In the genomic region with DNA sequence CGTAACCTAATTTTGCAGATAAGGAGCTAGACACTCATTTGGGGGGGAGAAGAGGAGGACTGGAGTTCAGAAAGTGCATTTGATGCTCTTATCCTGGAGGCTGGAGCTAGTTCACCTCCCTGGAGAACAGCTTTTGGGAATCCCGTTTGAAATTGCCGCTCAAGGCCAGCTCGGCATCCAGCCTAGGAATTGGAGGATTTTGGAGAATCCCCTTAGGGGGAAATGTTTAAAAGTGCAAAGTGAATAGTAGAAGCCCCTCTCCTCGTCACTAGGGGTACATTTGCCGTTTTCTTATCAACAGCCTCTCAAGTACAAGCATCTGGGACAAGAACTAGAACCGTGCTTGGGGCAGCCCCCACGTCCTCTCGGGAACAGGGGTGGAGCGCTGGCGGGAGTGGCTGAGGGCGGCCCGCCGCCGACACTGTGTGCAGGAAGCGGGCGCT, we compare ENCODE assay signal across 8 cellular contexts. TPM values are rescaled to one million over a fixed set of nuclear protein-coding genes. Genes with fewer than 3 reads are reported as not detected.
A peak's percentile ranks its signal among the peaks of the same experiment; 100 is the strongest.
DNase-seq lines count a peak whose midpoint lies in the region; TF ChIP-seq lines count a peak whose summit lies in the region.

No MANE protein-coding gene starts in this region.

- TF ChIP-seq CTCF in HFFc6 (IDR thresholded peaks at IDR 0.05): no peak

- no peaks in the 10 kb centered on the region for H3K36me3 Mint-ChIP-seq in HFFc6 (ENCODE audit: low read depth)

- 1 to 4% (median 4%) methylated on average over 17 of the region's 17 CpGs for WGBS in adipose tissue, 3 donors

- DNase-seq in DMS153 treated with DMSO at 0.1 percent for 48 hours (lab: John Stamatoyannopoulos, UW; ENCODE audit: unreplicated experiment) (peak; percentile 54), DMS153 (lab: John Stamatoyannopoulos, UW) (no peak), HFFc6 (peak; percentile 71), NCI-H526 (lab: John Stamatoyannopoulos, UW) (peak; percentile 51 to 58), LoVo (ENCODE audit: low spot score) (no peak)
- peak; percentile 49 for DNase-seq in stimulated activated CD4-positive, alpha-beta T cell treated with anti-CD3 and anti-CD28 coated beads, Interleukin-12 subunit alpha, Interleukin-12 subunit beta, amount 100 ng/mL, for 4 hours

- H3K4me3 ChIP-seq in iPS-11a (ENCODE audit: low read depth, low read length): peak overlapping the region; percentile 94

- peaks cover 30% of the 10 kb centered on the region for H3K4me1 Mint-ChIP-seq in HFFc6 (ENCODE audit: low read depth)

- no peaks in the 10 kb centered on the region for H3K9me3 Mint-ChIP-seq in HFFc6

- peak overlapping the region; percentile 94 for H3K4me3 Mint-ChIP-seq in HFFc6

- peak overlapping the region; percentile 73 for H3K27ac ChIP-seq in adipose tissue (ENCODE audit: low read depth, low read length)

- H3K27me3 Mint-ChIP-seq in HFFc6 (ENCODE audit: insufficient read depth): peaks cover 4% of the 10 kb centered on the region; the same call in 1 of the 2 replicates

- H3K27ac Mint-ChIP-seq in HFFc6: peak overlapping the region; percentile 100

RNA-seq across cellular contexts. Expression of gene CNOT8, which starts 1.3 kb away (rescaled TPM):
- total RNA-seq in HFFc6 (2021; fragmentation: NEBNext Ultra II Directional; extraction: Animal tissue kit (Norgen Biotek cat#: 25700)): 10 to 100 TPM; 29.5 to 38.6 (median 30.8) TPM
- 10 to 100 TPM; 16.6 to 52.8 (median 52.1) TPM for polyA plus RNA-seq in adipose tissue

RNA-seq across cellular contexts. Expression of gene FAXDC2, which starts 6.7 kb away (rescaled TPM):
- total RNA-seq in HFFc6 (2021; fragmentation: NEBNext Ultra II Directional; extraction: Animal tissue kit (Norgen Biotek cat#: 25700)): 1 to 10 TPM; 3.1 to 4.7 (median 3.6) TPM
- 10 to 100 TPM in 2 of 3 donors, 1 to 10 TPM in 1; 5.5 to 22.7 (median 20.2) TPM for polyA plus RNA-seq in adipose tissue

Comparison
In these comparisons a context has a peak if more than half of its experiments do, and no peak if none do; other contexts are left out.
1. DNase-seq: peak in DMS153 treated with DMSO at 0.1 percent for 48 hours (single experiment), HFFc6 (single experiment), NCI-H526 (2 of 2) and stimulated activated CD4-positive, alpha-beta T cell treated with anti-CD3 and anti-CD28 coated beads, Interleukin-12 subunit alpha, Interleukin-12 subunit beta, amount 100 ng/mL, for 4 hours (single experiment); none in DMS153 (single experiment) and LoVo (single experiment).